ENCODE assay signal across 16 cellular contexts in genomic region chr13:74662895-74663294, GRCh38.
DNase-seq lines count a peak whose midpoint lies in the region; ATAC-seq and TF ChIP-seq lines count a peak whose summit lies in the region.
"Had no signal": no experiment of that assay in that cellular context is flagged by ENCODE, and none has a peak within 500 bp of the region (broad histone marks: within the 10 kb centered on the region; RNA-seq: fewer than 3 reads in every experiment).

No MANE protein-coding gene starts in this region.

- WGBS in testis, 2 donors: 53 to 58% methylated on average over 2 of the region's 2 CpGs

- no peaks in the 10 kb centered on the region for H3K27me3 ChIP-seq in testis

- ATAC-seq in left ventricle myocardium superior: peak; percentile 57

- no peak for TF ChIP-seq POLR2A in testis (IDR thresholded peaks at IDR 0.05)

- CTCF ChIA-PET in RWPE1 (lab: Yijun Ruan, JAX): no interaction called here

- no peak overlapping the region for H3K4me3 ChIP-seq in fibroblast of mammary gland (ENCODE audit: control insufficient read depth, low read depth, low read length)
- H3K4me3 ChIP-seq in testis: no peak overlapping the region

- H3K36me3 Mint-ChIP-seq in chondrocyte (ENCODE audit: low read depth): no peaks in the 10 kb centered on the region

- no peak overlapping the region for H3K4me3 Mint-ChIP-seq in chondrocyte (ENCODE audit: unreplicated experiment)
- H3K4me3 Mint-ChIP-seq: B cell; CD4-positive, alpha-beta T cell had no signal

- no peaks in the 10 kb centered on the region for H3K4me1 Mint-ChIP-seq in chondrocyte (ENCODE audit: low read depth)
- H3K4me1 Mint-ChIP-seq: B cell had no signal

- no peaks in the 10 kb centered on the region for H3K4me1 ChIP-seq in testis

- DNase-seq in amniotic epithelial cell (ENCODE audit: low read depth) (peak; percentile 83), fibroblast of mammary gland (ENCODE audit: low read depth) (peak; percentile 17), left ventricle myocardium superior (peak; percentile 56), testis (peak; percentile 21), chondrocyte (ENCODE audit: low spot score) (no peak), RWPE1 (ENCODE audit: low spot score) (no peak), dermis blood vessel endothelial cell (no peak)
- DNase-seq: CD4-positive, alpha-beta T cell; EL; KBM-7; MV-4-11; NCI-H1417; NCI-H187 treated with DMSO at 0.1 percent for 48 hours; NCI-H2171; NCI-H446 had no signal

- H3K27me3 Mint-ChIP-seq in chondrocyte (ENCODE audit: low read depth): no peaks in the 10 kb centered on the region

- H3K9me3 ChIP-seq in testis: no peaks in the 10 kb centered on the region

- intact Hi-C loops in left ventricle myocardium superior (cut with micrococcal nuclease) (no loop called here), testis (cut with DNase I; ENCODE audit: low total_unique reads) (no loop called here)

- TF ChIP-seq CTCF in fibroblast of mammary gland (conservative IDR thresholded peaks at IDR 0.05; ENCODE audit: control insufficient read depth, insufficient read depth, low read depth, low read length): no peak
- TF ChIP-seq CTCF in testis (IDR thresholded peaks at IDR 0.05): no peak
- TF ChIP-seq CTCF in chondrocyte (IDR thresholded peaks at IDR 0.05): no peak
- TF ChIP-seq CTCF in RWPE1 (conservative IDR thresholded peaks at IDR 0.05; ENCODE audit: low read depth): no peak

- no peak overlapping the region for H3K27ac Mint-ChIP-seq in chondrocyte (ENCODE audit: unreplicated experiment)
- H3K27ac Mint-ChIP-seq: B cell; CD4-positive, alpha-beta T cell had no signal

- no peaks in the 10 kb centered on the region for H3K36me3 ChIP-seq in testis (ENCODE audit: low read depth, missing control alignments)

- H3K9me3 Mint-ChIP-seq in chondrocyte (ENCODE audit: low read depth): peaks cover 5% of the 10 kb centered on the region
- H3K9me3 Mint-ChIP-seq: CD4-positive, alpha-beta T cell had no signal

- POLR2A ChIA-PET in RWPE1 (lab: Yijun Ruan, JAX; ENCODE audit: low non-redundant PET): no interaction called here

- H3K27ac ChIP-seq in testis (no peak overlapping the region), RWPE1 (no peak overlapping the region)

Comparison
In these comparisons a context has a peak if more than half of its experiments do, and no peak if none do; other contexts are left out.
1. DNase-seq: peak in amniotic epithelial cell (single experiment), fibroblast of mammary gland (single experiment), left ventricle myocardium superior (single experiment) and testis (single experiment); none in chondrocyte (single experiment), RWPE1 (single experiment) and dermis blood vessel endothelial cell (single experiment).